In genomic region chr3:61334783-61335182, GRCh38 we compare ENCODE assay signal across 35 cellular contexts.
"Had no signal": no experiment of that assay in that cellular context is flagged by ENCODE, and none has a peak within 500 bp of the region (broad histone marks: within the 10 kb centered on the region; RNA-seq: fewer than 3 reads in every experiment).

No MANE protein-coding gene starts in this region.

- H3K4me1 Mint-ChIP-seq: activated CD4-positive, alpha-beta memory T cell treated with anti-CD3 and anti-CD28 coated beads, Interleukin-2, amount 10 ng/mL, durations not matched to agents 7 days and 5 days; activated CD4-positive, alpha-beta T cell treated with anti-CD3 and anti-CD28 coated beads for 36 hours; activated CD4-positive, alpha-beta T cell treated with anti-CD3 and anti-CD28 coated beads, Interleukin-2, amount 10 ng/mL, durations not matched to agents 7 days and 5 days; activated CD8-positive, alpha-beta memory T cell treated with anti-CD3 and anti-CD28 coated beads, Interleukin-2, amount 10 ng/mL, durations not matched to agents 7 days and 5 days; activated naive CD8-positive, alpha-beta T cell treated with anti-CD3 and anti-CD28 coated beads for 36 hours; activated T-helper 17 cell treated with anti-CD3 and anti-CD28 coated beads, Interleukin-2, amount 50 U/mL, for 72 hours had no signal

- H3K4me1 ChIP-seq: adrenal gland, body of pancreas, breast epithelium had no signal

- DNase-seq: activated CD4-positive, alpha-beta memory T cell treated with anti-CD3 and anti-CD28 coated beads, Interleukin-2, amount 10 ng/mL, durations not matched to agents 7 days and 5 days; activated CD4-positive, alpha-beta T cell treated with anti-CD3 and anti-CD28 coated beads for 1 hour; activated CD4-positive, alpha-beta T cell treated with anti-CD3 and anti-CD28 coated beads for 36 hours; activated CD4-positive, alpha-beta T cell treated with anti-CD3 and anti-CD28 coated beads for 48 hours; activated CD4-positive, alpha-beta T cell treated with anti-CD3 and anti-CD28 coated beads, Interleukin-2, amount 10 ng/mL, durations not matched to agents 7 days and 5 days; activated CD4-positive, alpha-beta T cell treated with anti-CD3 and anti-CD28 coated beads, Interleukin-2, amount 50 U/mL, for 48 hours; activated CD4-positive, CD25-positive, alpha-beta regulatory T cell; activated CD8-positive, alpha-beta memory T cell treated with anti-CD3 and anti-CD28 coated beads for 24 hours; activated CD8-positive, alpha-beta memory T cell treated with anti-CD3 and anti-CD28 coated beads, Interleukin-2, amount 10 ng/mL, durations not matched to agents 7 days and 5 days; activated CD8-positive, alpha-beta memory T cell treated with anti-CD3 and anti-CD28 coated beads, Interleukin-2, amount 50 U/mL, for 48 hours; activated CD8-positive, alpha-beta T cell treated with anti-CD3 and anti-CD28 coated beads, Interleukin-2, amount 10 ng/mL, durations not matched to agents 7 days and 5 days; activated effector memory CD4-positive, alpha-beta T cell treated with anti-CD3 and anti-CD28 coated beads, Interleukin-2, amount 50 U/mL, for 16 hours; activated gamma-delta T cell treated with Interleukin-2 at 50 U/mL for 16 hours; activated naive CD4-positive, alpha-beta T cell; activated naive CD4-positive, alpha-beta T cell treated with anti-CD3 and anti-CD28 coated beads for 36 hours; activated naive CD4-positive, alpha-beta T cell treated with anti-CD3 and anti-CD28 coated beads, Interleukin-2, amount 50 U/mL, for 16 hours; activated naive CD8-positive, alpha-beta T cell treated with anti-CD3 and anti-CD28 coated beads for 36 hours; activated T-cell treated with anti-CD3 and anti-CD28 coated beads, Interleukin-2, amount 50 U/mL, for 24 hours; activated T-cell treated with anti-CD3 and anti-CD28 coated beads, Interleukin-2, amount 50 U/mL, for 48 hours; adrenal gland; amniotic stem cell; aorta; body of pancreas; brain microvascular endothelial cell; central memory CD4-positive, alpha-beta T cell; T-helper 1 cell; T-helper 2 cell; T-helper 9 cell had no signal

- H3K4me3 ChIP-seq: adrenal gland, body of pancreas, breast epithelium had no signal

- H3K27ac ChIP-seq: adrenal gland, body of pancreas, brain microvascular endothelial cell, breast epithelium, VCaP had no signal

- H3K36me3 Mint-ChIP-seq: activated CD8-positive, alpha-beta memory T cell treated with anti-CD3 and anti-CD28 coated beads, Interleukin-2, amount 10 ng/mL, durations not matched to agents 7 days and 5 days; activated naive CD4-positive, alpha-beta T cell treated with anti-CD3 and anti-CD28 coated beads, Interleukin-2, amount 50 U/mL, for 72 hours; activated naive CD8-positive, alpha-beta T cell treated with anti-CD3 and anti-CD28 coated beads for 36 hours had no signal

- H3K27me3 ChIP-seq: body of pancreas, brain microvascular endothelial cell, breast epithelium had no signal

- H3K4me3 Mint-ChIP-seq: activated CD4-positive, alpha-beta memory T cell treated with anti-CD3 and anti-CD28 coated beads, Interleukin-2, amount 10 ng/mL, durations not matched to agents 7 days and 5 days; activated CD4-positive, alpha-beta T cell treated with anti-CD3 and anti-CD28 coated beads for 36 hours; activated CD4-positive, alpha-beta T cell treated with anti-CD3 and anti-CD28 coated beads, Interleukin-2, amount 10 ng/mL, durations not matched to agents 7 days and 5 days; activated CD8-positive, alpha-beta memory T cell treated with anti-CD3 and anti-CD28 coated beads, Interleukin-2, amount 10 ng/mL, durations not matched to agents 7 days and 5 days; activated CD8-positive, alpha-beta T cell treated with anti-CD3 and anti-CD28 coated beads, Interleukin-2, amount 10 ng/mL, durations not matched to agents 7 days and 5 days; activated naive CD4-positive, alpha-beta T cell treated with anti-CD3 and anti-CD28 coated beads for 36 hours; activated naive CD8-positive, alpha-beta T cell treated with anti-CD3 and anti-CD28 coated beads for 36 hours; activated T-cell treated with anti-CD3 and anti-CD28 coated beads, Interleukin-2, amount 50 U/mL, for 24 hours; activated T-helper 17 cell treated with anti-CD3 and anti-CD28 coated beads, Interleukin-2, amount 50 U/mL, for 72 hours; T-helper 1 cell treated with Interleukin-12 subunit alpha and Interleukin-12 subunit beta and Interleukin-4 antibody, amounts not matched to agents 30 μg/mL and 1 μg/mL, for 36 hours; T-helper 2 cell treated with Interferon-gamma antibody and Interleukin-4, amounts not matched to agents 5 μg/mL and 100 μg/mL, for 36 hours had no signal

- H3K27me3 Mint-ChIP-seq: activated CD4-positive, alpha-beta T cell treated with anti-CD3 and anti-CD28 coated beads, Interleukin-2, amount 10 ng/mL, durations not matched to agents 7 days and 5 days; activated T-cell treated with anti-CD3 and anti-CD28 coated beads, Interleukin-2, amount 50 U/mL, for 24 hours had no signal

- H3K36me3 ChIP-seq: adrenal gland, brain microvascular endothelial cell, breast epithelium had no signal

- ATAC-seq: activated CD4-positive, alpha-beta T cell treated with anti-CD3 and anti-CD28 coated beads for 36 hours; activated CD4-positive, CD25-positive, alpha-beta regulatory T cell treated with anti-CD3 and anti-CD28 coated beads, Interleukin-2, amount 50 U/mL, for 24 hours; activated CD8-positive, alpha-beta memory T cell treated with anti-CD3 and anti-CD28 coated beads, Interleukin-2, amount 10 ng/mL, durations not matched to agents 7 days and 5 days; activated CD8-positive, alpha-beta T cell treated with anti-CD3 and anti-CD28 coated beads, Interleukin-2, amount 10 ng/mL, durations not matched to agents 7 days and 5 days; activated naive CD4-positive, alpha-beta T cell treated with anti-CD3 and anti-CD28 coated beads, Interleukin-2, amount 50 U/mL, for 72 hours; activated T-helper 17 cell treated with anti-CD3 and anti-CD28 coated beads, Interleukin-2, amount 50 U/mL, for 72 hours; body of pancreas had no signal

- H3K27ac Mint-ChIP-seq: activated CD4-positive, alpha-beta memory T cell treated with anti-CD3 and anti-CD28 coated beads, Interleukin-2, amount 10 ng/mL, durations not matched to agents 7 days and 5 days; activated CD4-positive, alpha-beta T cell treated with anti-CD3 and anti-CD28 coated beads for 36 hours; activated CD4-positive, alpha-beta T cell treated with anti-CD3 and anti-CD28 coated beads, Interleukin-2, amount 10 ng/mL, durations not matched to agents 7 days and 5 days; activated CD8-positive, alpha-beta memory T cell treated with anti-CD3 and anti-CD28 coated beads, Interleukin-2, amount 10 ng/mL, durations not matched to agents 7 days and 5 days; activated CD8-positive, alpha-beta T cell treated with anti-CD3 and anti-CD28 coated beads, Interleukin-2, amount 10 ng/mL, durations not matched to agents 7 days and 5 days; activated naive CD4-positive, alpha-beta T cell treated with anti-CD3 and anti-CD28 coated beads for 36 hours; activated naive CD4-positive, alpha-beta T cell treated with anti-CD3 and anti-CD28 coated beads, Interleukin-2, amount 50 U/mL, for 72 hours; activated naive CD8-positive, alpha-beta T cell treated with anti-CD3 and anti-CD28 coated beads for 36 hours; activated T-cell treated with anti-CD3 and anti-CD28 coated beads, Interleukin-2, amount 50 U/mL, for 24 hours; activated T-helper 17 cell treated with anti-CD3 and anti-CD28 coated beads, Interleukin-2, amount 50 U/mL, for 72 hours; T-helper 1 cell treated with Interleukin-12 subunit alpha and Interleukin-12 subunit beta and Interleukin-4 antibody, amounts not matched to agents 30 μg/mL and 1 μg/mL, for 36 hours; T-helper 2 cell treated with Interferon-gamma antibody and Interleukin-4, amounts not matched to agents 5 μg/mL and 100 μg/mL, for 36 hours had no signal

- H3K9me3 Mint-ChIP-seq: activated CD4-positive, alpha-beta memory T cell treated with anti-CD3 and anti-CD28 coated beads, Interleukin-2, amount 10 ng/mL, durations not matched to agents 7 days and 5 days; activated CD4-positive, alpha-beta T cell treated with anti-CD3 and anti-CD28 coated beads, Interleukin-2, amount 10 ng/mL, durations not matched to agents 7 days and 5 days; activated naive CD4-positive, alpha-beta T cell treated with anti-CD3 and anti-CD28 coated beads for 36 hours; activated naive CD8-positive, alpha-beta T cell treated with anti-CD3 and anti-CD28 coated beads for 36 hours; activated T-cell treated with anti-CD3 and anti-CD28 coated beads, Interleukin-2, amount 50 U/mL, for 24 hours; activated T-helper 17 cell treated with anti-CD3 and anti-CD28 coated beads, Interleukin-2, amount 50 U/mL, for 72 hours; T-helper 2 cell treated with Interferon-gamma antibody and Interleukin-4, amounts not matched to agents 5 μg/mL and 100 μg/mL, for 36 hours had no signal

- H3K9me3 ChIP-seq: adrenal gland, body of pancreas, breast epithelium had no signal
